ENCODE assay signal across 15 cellular contexts in genomic region chr7:12619461-12620069, GRCh38. TPM values are rescaled to one million over a fixed set of nuclear protein-coding genes. Genes with fewer than 3 reads are reported as not detected.
DNase-seq lines count a peak whose midpoint lies in the region; ATAC-seq, FAIRE-seq and TF ChIP-seq lines count a peak whose summit lies in the region.
"Had no signal": no experiment of that assay in that cellular context is flagged by ENCODE, and none has a peak within 500 bp of the region (broad histone marks: within the 10 kb centered on the region; RNA-seq: fewer than 3 reads in every experiment).

No MANE protein-coding gene starts in this region.

- ATAC-seq in WTC11 (peak; percentile 81), HG03378 (IDR thresholded peaks at IDR 0.05; ENCODE audit: unreplicated experiment) (no peak)

- FAIRE-seq in G401.6 (lab: Jason Lieb, UNC): peak; percentile 81

- DNase-seq in WTC11 (ENCODE audit: low spot score): no peak
- DNase-seq in iPS-NIHi7 (ENCODE audit: extremely low spot score): peak; percentile 32
- no peak for DNase-seq in progenitor cell of endocrine pancreas (ENCODE audit: low spot score, unreplicated experiment)
- no peak for DNase-seq in T-helper 9 cell
- no peak for DNase-seq in SW480 (ENCODE audit: low spot score)
- DNase-seq: CD8-positive, alpha-beta memory T cell; DMS153; MV-4-11; NCI-H1417 treated with DMSO at 0.1 percent for 48 hours; NCI-H2029; NCI-H2171 treated with DMSO at 0.1 percent for 48 hours; NK-92 treated with Interleukin-12 subunit alpha and Interleukin-12 subunit beta, amount 100 ng/mL, for 24 hours had no signal

- peaks cover 5% of the 10 kb centered on the region for H3K4me1 Mint-ChIP-seq in WTC11
- H3K4me1 Mint-ChIP-seq in progenitor cell of endocrine pancreas (ENCODE audit: low read depth): peaks cover 13% of the 10 kb centered on the region
- H3K4me1 Mint-ChIP-seq: CD8-positive, alpha-beta memory T cell had no signal

- POLR2A ChIA-PET in WTC11 (lab: Charles Lee): no interaction called here

- H3K4me3 Mint-ChIP-seq in WTC11 (no peak overlapping the region), progenitor cell of endocrine pancreas (ENCODE audit: low read depth) (no peak overlapping the region)
- H3K4me3 Mint-ChIP-seq: CD8-positive, alpha-beta memory T cell had no signal

- no peak for TF ChIP-seq CTCF in WTC11 (IDR thresholded peaks at IDR 0.05)
- TF ChIP-seq CTCF in progenitor cell of endocrine pancreas (IDR thresholded peaks at IDR 0.05; ENCODE audit: unreplicated experiment): no peak

- H3K9me3 Mint-ChIP-seq in WTC11 (no peaks in the 10 kb centered on the region), progenitor cell of endocrine pancreas (ENCODE audit: low read depth) (no peaks in the 10 kb centered on the region)
- H3K9me3 Mint-ChIP-seq: CD8-positive, alpha-beta memory T cell had no signal

- CTCF ChIA-PET in WTC11 (lab: Charles Lee): interaction anchor here (1.0 to 2.1 kb wide), 3 partner anchors 67 to 100 kb away, joined by 4 to 11 read pairs (median 8); partner anchors contain the start of gene ARL4A

- H3K27ac Mint-ChIP-seq in WTC11 (no peak overlapping the region), progenitor cell of endocrine pancreas (peak overlapping the region; percentile 12)
- H3K27ac Mint-ChIP-seq: CD8-positive, alpha-beta memory T cell had no signal

- H3K36me3 Mint-ChIP-seq in WTC11 (no peaks in the 10 kb centered on the region), progenitor cell of endocrine pancreas (ENCODE audit: insufficient read depth) (no peaks in the 10 kb centered on the region)
- H3K36me3 Mint-ChIP-seq: CD8-positive, alpha-beta memory T cell had no signal

- H3K27me3 Mint-ChIP-seq in WTC11 (ENCODE audit: low read depth): no peaks in the 10 kb centered on the region
- no peaks in the 10 kb centered on the region for H3K27me3 Mint-ChIP-seq in progenitor cell of endocrine pancreas
- H3K27me3 Mint-ChIP-seq: CD8-positive, alpha-beta memory T cell had no signal

TF ChIP-seq in WTC11, 78 proteins besides CTCF, POLR2A, EP300 and RAD21 (continues in another document):
- TF ChIP-seq FOXP1 (CRISPR knock-in tag; IDR thresholded peaks at IDR 0.05; ENCODE audit: borderline replicate concordance) (no peak), ZNF425 (CRISPR knock-in tag; conservative IDR thresholded peaks at IDR 0.05) (no peak), MYBL2 (CRISPR knock-in tag; IDR thresholded peaks at IDR 0.05) (no peak), MLX (CRISPR knock-in tag; IDR thresholded peaks at IDR 0.05) (no peak), STAT6 (CRISPR knock-in tag; conservative IDR thresholded peaks at IDR 0.05; ENCODE audit: low read depth) (no peak)
- TF ChIP-seq, protein P1, sequence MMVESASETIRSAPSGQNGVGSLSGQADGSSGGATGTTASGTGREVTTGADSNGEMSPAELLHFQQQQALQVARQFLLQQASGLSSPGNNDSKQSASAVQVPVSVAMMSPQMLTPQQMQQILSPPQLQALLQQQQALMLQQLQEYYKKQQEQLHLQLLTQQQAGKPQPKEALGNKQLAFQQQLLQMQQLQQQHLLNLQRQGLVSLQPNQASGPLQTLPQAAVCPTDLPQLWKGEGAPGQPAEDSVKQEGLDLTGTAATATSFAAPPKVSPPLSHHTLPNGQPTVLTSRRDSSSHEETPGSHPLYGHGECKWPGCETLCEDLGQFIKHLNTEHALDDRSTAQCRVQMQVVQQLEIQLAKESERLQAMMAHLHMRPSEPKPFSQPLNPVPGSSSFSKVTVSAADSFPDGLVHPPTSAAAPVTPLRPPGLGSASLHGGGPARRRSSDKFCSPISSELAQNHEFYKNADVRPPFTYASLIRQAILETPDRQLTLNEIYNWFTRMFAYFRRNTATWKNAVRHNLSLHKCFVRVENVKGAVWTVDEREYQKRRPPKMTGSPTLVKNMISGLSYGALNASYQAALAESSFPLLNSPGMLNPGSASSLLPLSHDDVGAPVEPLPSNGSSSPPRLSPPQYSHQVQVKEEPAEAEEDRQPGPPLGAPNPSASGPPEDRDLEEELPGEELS (CRISPR knock-in tag; IDR thresholded peaks at IDR 0.05): no peak
- TF ChIP-seq, protein P2, sequence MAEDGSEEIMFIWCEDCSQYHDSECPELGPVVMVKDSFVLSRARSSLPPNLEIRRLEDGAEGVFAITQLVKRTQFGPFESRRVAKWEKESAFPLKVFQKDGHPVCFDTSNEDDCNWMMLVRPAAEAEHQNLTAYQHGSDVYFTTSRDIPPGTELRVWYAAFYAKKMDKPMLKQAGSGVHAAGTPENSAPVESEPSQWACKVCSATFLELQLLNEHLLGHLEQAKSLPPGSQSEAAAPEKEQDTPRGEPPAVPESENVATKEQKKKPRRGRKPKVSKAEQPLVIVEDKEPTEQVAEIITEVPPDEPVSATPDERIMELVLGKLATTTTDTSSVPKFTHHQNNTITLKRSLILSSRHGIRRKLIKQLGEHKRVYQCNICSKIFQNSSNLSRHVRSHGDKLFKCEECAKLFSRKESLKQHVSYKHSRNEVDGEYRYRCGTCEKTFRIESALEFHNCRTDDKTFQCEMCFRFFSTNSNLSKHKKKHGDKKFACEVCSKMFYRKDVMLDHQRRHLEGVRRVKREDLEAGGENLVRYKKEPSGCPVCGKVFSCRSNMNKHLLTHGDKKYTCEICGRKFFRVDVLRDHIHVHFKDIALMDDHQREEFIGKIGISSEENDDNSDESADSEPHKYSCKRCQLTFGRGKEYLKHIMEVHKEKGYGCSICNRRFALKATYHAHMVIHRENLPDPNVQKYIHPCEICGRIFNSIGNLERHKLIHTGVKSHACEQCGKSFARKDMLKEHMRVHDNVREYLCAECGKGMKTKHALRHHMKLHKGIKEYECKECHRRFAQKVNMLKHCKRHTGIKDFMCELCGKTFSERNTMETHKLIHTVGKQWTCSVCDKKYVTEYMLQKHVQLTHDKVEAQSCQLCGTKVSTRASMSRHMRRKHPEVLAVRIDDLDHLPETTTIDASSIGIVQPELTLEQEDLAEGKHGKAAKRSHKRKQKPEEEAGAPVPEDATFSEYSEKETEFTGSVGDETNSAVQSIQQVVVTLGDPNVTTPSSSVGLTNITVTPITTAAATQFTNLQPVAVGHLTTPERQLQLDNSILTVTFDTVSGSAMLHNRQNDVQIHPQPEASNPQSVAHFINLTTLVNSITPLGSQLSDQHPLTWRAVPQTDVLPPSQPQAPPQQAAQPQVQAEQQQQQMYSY (CRISPR knock-in tag; IDR thresholded peaks at IDR 0.05): no peak
- TF ChIP-seq, protein P3, sequence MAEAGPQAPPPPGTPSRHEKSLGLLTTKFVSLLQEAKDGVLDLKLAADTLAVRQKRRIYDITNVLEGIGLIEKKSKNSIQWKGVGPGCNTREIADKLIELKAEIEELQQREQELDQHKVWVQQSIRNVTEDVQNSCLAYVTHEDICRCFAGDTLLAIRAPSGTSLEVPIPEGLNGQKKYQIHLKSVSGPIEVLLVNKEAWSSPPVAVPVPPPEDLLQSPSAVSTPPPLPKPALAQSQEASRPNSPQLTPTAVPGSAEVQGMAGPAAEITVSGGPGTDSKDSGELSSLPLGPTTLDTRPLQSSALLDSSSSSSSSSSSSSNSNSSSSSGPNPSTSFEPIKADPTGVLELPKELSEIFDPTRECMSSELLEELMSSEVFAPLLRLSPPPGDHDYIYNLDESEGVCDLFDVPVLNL (CRISPR knock-in tag; IDR thresholded peaks at IDR 0.05; ENCODE audit: borderline replicate concordance, low read depth): no peak

RNA-seq across cellular contexts. Expression of gene SCIN, which starts 49.0 kb away (rescaled TPM):
- total RNA-seq in WTC11 (2021): 0.80 to 1.2 TPM (median 0.98 TPM) in 3 replicates
- 0.10 and 0.47 TPM in 2 replicates for total RNA-seq in progenitor cell of endocrine pancreas
- total RNA-seq: NCI-H460 had no signal
